In the genomic region with DNA sequence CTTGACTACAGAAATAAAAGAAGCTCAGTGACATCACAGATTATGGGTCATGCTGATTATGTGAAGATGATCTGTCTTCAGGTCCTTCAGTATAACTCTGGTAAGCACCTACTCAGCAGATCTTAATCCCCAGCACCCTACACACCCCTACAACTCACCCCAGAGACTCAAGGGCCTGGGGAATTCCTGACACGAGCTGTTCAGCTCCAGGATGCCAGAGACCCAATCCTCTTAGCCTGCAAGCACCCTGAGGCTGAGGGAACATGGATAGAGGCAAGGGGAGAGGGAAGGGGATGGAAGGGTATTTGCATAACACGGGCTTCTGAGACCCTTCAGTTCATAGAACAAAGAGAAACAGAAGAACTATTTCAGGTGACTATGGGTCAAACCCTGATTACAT, we compare ENCODE assay signal across 2 cellular contexts.
TF ChIP-seq lines count a peak whose summit lies in the region.

No MANE protein-coding gene starts in this region.

TF ChIP-seq in HepG2, 621 proteins besides CTCF, POLR2A, EP300 and RAD21:
- TF ChIP-seq ZHX1 (CRISPR knock-in tag; IDR thresholded peaks at IDR 0.05; ENCODE audit: low read depth) = no peak
- no peak for TF ChIP-seq ONECUT2 (CRISPR knock-in tag; IDR thresholded peaks at IDR 0.05)
- no peak for TF ChIP-seq REPIN1 (CRISPR knock-in tag; IDR thresholded peaks at IDR 0.05; ENCODE audit: borderline replicate concordance, low read depth)
- peak; percentile 28 for TF ChIP-seq PCBP2 (optimal IDR thresholded peaks at IDR 0.05; ENCODE audit: low read depth, low read length, poor library complexity, severe bottlenecking)
- no peak for TF ChIP-seq ZNF343 (CRISPR knock-in tag; IDR thresholded peaks at IDR 0.05)
- no peak for TF ChIP-seq ZNF75D (CRISPR knock-in tag; IDR thresholded peaks at IDR 0.05; ENCODE audit: borderline replicate concordance)
- peak; percentile 31; the same call in 1 of the 2 replicates for TF ChIP-seq CREB1 (IDR thresholded peaks at IDR 0.05)
- no peak for TF ChIP-seq CREB1 (CRISPR knock-in tag; IDR thresholded peaks at IDR 0.05)

TF ChIP-seq in GM12891, 5 proteins besides CTCF, POLR2A, EP300 and RAD21:
- TF ChIP-seq POLR2AphosphoS5 (IDR thresholded peaks at IDR 0.05; ENCODE audit: low read depth, low read length) (no peak), POU2F2 (IDR thresholded peaks at IDR 0.05; ENCODE audit: low read depth, low read length) (no peak), PAX5 (IDR thresholded peaks at IDR 0.05; ENCODE audit: insufficient read depth, low read length, severe bottlenecking) (no peak), SPI1 (IDR thresholded peaks at IDR 0.05; ENCODE audit: low read depth, low read length) (no peak), TAF1 (IDR thresholded peaks at IDR 0.05; ENCODE audit: low read depth, low read length) (no peak)
